In the genomic region with DNA sequence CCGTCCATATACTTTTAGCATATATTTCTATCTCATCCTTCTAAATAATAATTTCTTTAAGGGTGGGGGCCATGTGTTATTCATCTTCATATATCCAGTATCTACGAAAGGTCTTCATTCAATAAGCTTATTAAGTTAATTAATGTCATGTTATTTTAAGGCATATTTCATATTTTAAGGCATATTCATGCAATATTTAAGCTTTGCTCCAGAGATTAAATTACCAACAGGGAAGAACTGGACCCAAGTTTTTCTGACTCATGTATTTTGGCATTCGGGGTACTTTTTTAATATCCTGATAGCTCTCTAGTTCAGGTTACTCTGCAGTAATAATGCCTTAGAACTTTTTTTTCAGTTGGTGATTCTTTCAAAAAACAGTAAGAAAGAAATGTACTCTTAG, we compare ENCODE assay signal across 13 cellular contexts. TPM values are rescaled to one million over a fixed set of nuclear protein-coding genes. Genes with fewer than 3 reads are reported as not detected.
DNase-seq lines count a peak whose midpoint lies in the region; ATAC-seq and TF ChIP-seq lines count a peak whose summit lies in the region.
"Had no signal": no experiment of that assay in that cellular context is flagged by ENCODE, and none has a peak within 500 bp of the region (broad histone marks: within the 10 kb centered on the region; RNA-seq: fewer than 3 reads in every experiment).

No MANE protein-coding gene starts in this region.

- H3K9me3 Mint-ChIP-seq in activated T-helper 1 cell treated with anti-CD3 and anti-CD28 coated beads, Interleukin-12 subunit alpha, Interleukin-12 subunit beta, Interleukin-2, Interleukin-4 antibody, amounts not matched to agents 30 ng/mL and 10 ng/mL and 1 ng/mL, durations not matched to agents 14 hours and 24 hours and 36 hours, result no peaks in the 10 kb centered on the region
- H3K9me3 Mint-ChIP-seq: T-helper 1 cell treated with Interleukin-12 subunit alpha and Interleukin-12 subunit beta and Interleukin-4 antibody, amounts not matched to agents 30 μg/mL and 1 μg/mL, for 36 hours had no signal

- TF ChIP-seq CTCF in choroid plexus epithelial cell (conservative IDR thresholded peaks at IDR 0.05; ENCODE audit: low read depth, low read length), result no peak

- peaks cover 19 to 36% (median 26%) of the 10 kb centered on the region in 10 experiments for H3K4me1 ChIP-seq in BLaER1 treated with 17β-estradiol and CSF1 and Interleukin-3, amounts not matched to agents 10 nM and 100 nM

- no peak overlapping the region for H3K9ac ChIP-seq in BLaER1 treated with 17β-estradiol and CSF1 and Interleukin-3, amounts not matched to agents 10 nM and 100 nM

- H3K9me3 ChIP-seq in BLaER1 treated with 17β-estradiol and CSF1 and Interleukin-3, amounts not matched to agents 10 nM and 100 nM (replicated peaks in 1 of 11), result no peaks in the 10 kb centered on the region; a peak in 1 of 22 replicates

- no peak overlapping the region for H3K4me3 Mint-ChIP-seq in activated T-helper 1 cell treated with anti-CD3 and anti-CD28 coated beads, Interleukin-12 subunit alpha, Interleukin-12 subunit beta, Interleukin-2, Interleukin-4 antibody, amounts not matched to agents 30 ng/mL and 10 ng/mL and 1 ng/mL, durations not matched to agents 14 hours and 24 hours and 36 hours

- H3K4me1 Mint-ChIP-seq in activated T-helper 1 cell treated with anti-CD3 and anti-CD28 coated beads, Interleukin-12 subunit alpha, Interleukin-12 subunit beta, Interleukin-2, Interleukin-4 antibody, amounts not matched to agents 30 ng/mL and 10 ng/mL and 1 ng/mL, durations not matched to agents 14 hours and 24 hours and 36 hours (ENCODE audit: low read depth), result peaks cover 37% of the 10 kb centered on the region

- H3K4me3 ChIP-seq in BLaER1 treated with 17β-estradiol and CSF1 and Interleukin-3, amounts not matched to agents 10 nM and 100 nM, result no peak overlapping the region
- no peak overlapping the region for H3K4me3 ChIP-seq in choroid plexus epithelial cell (ENCODE audit: low read depth, low read length)

- no peaks in the 10 kb centered on the region for H3K27me3 Mint-ChIP-seq in activated T-helper 1 cell treated with anti-CD3 and anti-CD28 coated beads, Interleukin-12 subunit alpha, Interleukin-12 subunit beta, Interleukin-2, Interleukin-4 antibody, amounts not matched to agents 30 ng/mL and 10 ng/mL and 1 ng/mL, durations not matched to agents 14 hours and 24 hours and 36 hours (ENCODE audit: insufficient read depth)
- H3K27me3 Mint-ChIP-seq: progenitor cell of endocrine pancreas had no signal

- no peaks in the 10 kb centered on the region for H3K27me3 ChIP-seq in BLaER1 treated with 17β-estradiol and CSF1 and Interleukin-3, amounts not matched to agents 10 nM and 100 nM

- H4K20me1 ChIP-seq in BLaER1 treated with 17β-estradiol and CSF1 and Interleukin-3, amounts not matched to agents 10 nM and 100 nM, result peaks cover 6 to 93% (median 52%) of the 10 kb centered on the region in 11 experiments; a peak in 18 of 22 replicates

- H3K4me2 ChIP-seq in BLaER1 treated with 17β-estradiol and CSF1 and Interleukin-3, amounts not matched to agents 10 nM and 100 nM, result peak overlapping the region in 9 of 11 experiments; percentile 52 to 72 (median 62); a peak in 13 of 22 replicates

- no peak overlapping the region for H3K27ac Mint-ChIP-seq in activated T-helper 1 cell treated with anti-CD3 and anti-CD28 coated beads, Interleukin-12 subunit alpha, Interleukin-12 subunit beta, Interleukin-2, Interleukin-4 antibody, amounts not matched to agents 30 ng/mL and 10 ng/mL and 1 ng/mL, durations not matched to agents 14 hours and 24 hours and 36 hours

- intact Hi-C loops in activated T-helper 1 cell treated with anti-CD3 and anti-CD28 coated beads, Interleukin-12 subunit alpha, Interleukin-12 subunit beta, Interleukin-2, Interleukin-4 antibody, amounts not matched to agents 30 ng/mL and 10 ng/mL and 1 ng/mL, durations not matched to agents 14 hours and 24 hours and 36 hours (cut with micrococcal nuclease), result no loop called here

- H3K36me3 ChIP-seq in BLaER1 treated with 17β-estradiol and CSF1 and Interleukin-3, amounts not matched to agents 10 nM and 100 nM, result peaks cover 50 to 83% (median 62%) of the 10 kb centered on the region in 11 experiments

- H3K36me3 Mint-ChIP-seq in activated T-helper 1 cell treated with anti-CD3 and anti-CD28 coated beads, Interleukin-12 subunit alpha, Interleukin-12 subunit beta, Interleukin-2, Interleukin-4 antibody, amounts not matched to agents 30 ng/mL and 10 ng/mL and 1 ng/mL, durations not matched to agents 14 hours and 24 hours and 36 hours (ENCODE audit: low read depth), result peaks cover 30% of the 10 kb centered on the region

- peak; percentile 48 for DNase-seq in choroid plexus epithelial cell (ENCODE audit: low read depth)
- no peak for DNase-seq in activated gamma-delta T cell treated with Interleukin-2 at 50 U/mL for 16 hours
- no peak for DNase-seq in DMS53 treated with DMSO at 0.1 percent for 48 hours (lab: John Stamatoyannopoulos, UW; ENCODE audit: unreplicated experiment)
- DNase-seq in stimulated activated CD4-positive, alpha-beta T cell treated with anti-CD3 and anti-CD28 coated beads, Interleukin-12 subunit alpha, Interleukin-12 subunit beta, amount 100 ng/mL, for 4 hours, result no peak
- DNase-seq in activated T-helper 1 cell treated with anti-CD3 and anti-CD28 coated beads, Interleukin-12 subunit alpha, Interleukin-12 subunit beta, Interleukin-2, Interleukin-4 antibody, amounts not matched to agents 30 ng/mL and 10 ng/mL and 1 ng/mL, durations not matched to agents 14 hours and 24 hours and 36 hours (ENCODE audit: low spot score), result no peak
- DNase-seq: anterior cingulate cortex, Calu3, NCI-H1930 had no signal

- H3K27ac ChIP-seq in BLaER1 treated with 17β-estradiol and CSF1 and Interleukin-3, amounts not matched to agents 10 nM and 100 nM, result 0 out of 22 replicates have a peak overlapping the region, but pooled peaks of 2 of the 11 experiments have one; percentile 27 to 32

- ATAC-seq in GM19395 (IDR thresholded peaks at IDR 0.05; ENCODE audit: unreplicated experiment) (peak; percentile 31), HG03378 (IDR thresholded peaks at IDR 0.05; ENCODE audit: unreplicated experiment) (peak; percentile 23)

RNA-seq across cellular contexts. Expression of a gene that starts 27.4 kb away (rescaled TPM):
- total RNA-seq in activated T-helper 1 cell treated with anti-CD3 and anti-CD28 coated beads, Interleukin-12 subunit alpha, Interleukin-12 subunit beta, Interleukin-2, Interleukin-4 antibody, amounts not matched to agents 30 ng/mL and 10 ng/mL and 1 ng/mL, durations not matched to agents 14 hours and 24 hours and 36 hours, result 57.7 and 58.7 TPM in 2 replicates
